In genomic region chr11:65961267-65962135, GRCh38 we compare ENCODE assay signal across 8 cellular contexts. TPM values are rescaled to one million over a fixed set of nuclear protein-coding genes. Genes with fewer than 3 reads are reported as not detected.
A peak's percentile ranks its signal among the peaks of the same experiment; 100 is the strongest.
DNase-seq lines count a peak whose midpoint lies in the region; ATAC-seq and TF ChIP-seq lines count a peak whose summit lies in the region.

SART1 (plus strand) TSS chr11:65961734; CDS start chr11:65961781, 47 bp downstream.

- peak; percentile 94 for DNase-seq in AG09319 (ENCODE audit: extremely low read depth, low read depth)
- DNase-seq in NCI-H460 (ENCODE audit: extremely low read depth, low read depth) = peak; percentile 92
- peak; percentile 89 to 91 for DNase-seq in central memory CD8-positive, alpha-beta T cell (ENCODE audit: low spot score in 2 of 2)
- DNase-seq in inferior parietal cortex (ENCODE audit: extremely low spot score) = peak; percentile 99
- DNase-seq in spleen = peak; percentile 99

- peak within 1 kb of the TSS; percentile 64 to 97 (median 94) for H3K27ac ChIP-seq in spleen

- peaks cover 25% of the 10 kb centered on the region for H3K36me3 Mint-ChIP-seq in central memory CD8-positive, alpha-beta T cell (ENCODE audit: insufficient read depth)

- peak within 1 kb of the TSS; percentile 99 for H3K4me3 Mint-ChIP-seq in central memory CD8-positive, alpha-beta T cell

- H3K9me3 Mint-ChIP-seq in central memory CD8-positive, alpha-beta T cell = no peaks in the 10 kb centered on the region

- H3K27ac Mint-ChIP-seq in central memory CD8-positive, alpha-beta T cell (ENCODE audit: low read depth) = peak within 1 kb of the TSS; percentile 91

- peaks cover 19 to 56% (median 44%) of the 10 kb centered on the region in 6 donors for H3K4me1 ChIP-seq in spleen

- TF ChIP-seq CTCF in AG09319 (IDR thresholded peaks at IDR 0.05; ENCODE audit: low read depth, low read length) (no peak), spleen (IDR thresholded peaks at IDR 0.05 in 8 of 11, conservative IDR thresholded peaks at IDR 0.05 in 3 of 11) (peak in 3 of 11 experiments; percentile 11 to 36 (median 15))

- peaks cover 4 to 34% (median 29%) of the 10 kb centered on the region in 6 donors for H3K36me3 ChIP-seq in spleen

- peaks cover 41% of the 10 kb centered on the region for H3K4me1 Mint-ChIP-seq in central memory CD8-positive, alpha-beta T cell

- peak within 1 kb of the TSS; percentile 79 to 100 (median 98) for H3K4me3 ChIP-seq in spleen

- ATAC-seq in GM19035 (IDR thresholded peaks at IDR 0.05; ENCODE audit: unreplicated experiment) (peak; percentile 90), HG03378 (IDR thresholded peaks at IDR 0.05; ENCODE audit: unreplicated experiment) (peak; percentile 67)
- ATAC-seq in activated CD4-positive, CD25-positive, alpha-beta regulatory T cell treated with anti-CD3 and anti-CD28 coated beads, Interleukin-2, amount 50 U/mL, for 24 hours = peak; percentile 93 to 94
- peak; percentile 96 for ATAC-seq in central memory CD8-positive, alpha-beta T cell (replicated peaks; ENCODE audit: extremely low read depth, poor library complexity, severe bottlenecking)

- no peaks in the 10 kb centered on the region for H3K27me3 ChIP-seq in spleen (replicated peaks in 1 of 7)

- H3K9me3 ChIP-seq in spleen = no peaks in the 10 kb centered on the region

- H3K27me3 Mint-ChIP-seq in central memory CD8-positive, alpha-beta T cell = no peaks in the 10 kb centered on the region

- TF ChIP-seq POLR2A in spleen (IDR thresholded peaks at IDR 0.05) = peak in 1 of 3 donors; percentile 51

- 0 to 1% (median 0%) methylated on average over 33 to 96 of the region's 96 CpGs for WGBS in spleen, 5 donors

- intact Hi-C loops in spleen (cut with DNase I; ENCODE audit: low total_unique reads) = no loop called here

RNA-seq across cellular contexts. Expression of gene SART1, which starts in this region (rescaled TPM):
- 24.7 and 28.4 TPM in 2 replicates for total RNA-seq in NCI-H460 (2014; rRNA removed; shearing (Covaris generic))
- 21.3 and 33.9 TPM in 2 replicates for polyA plus RNA-seq in NCI-H460 (2014; cell fraction: nucleus; rRNA removed)
- 10 to 100 TPM; 26.6 to 64.7 (median 54.9) TPM for total RNA-seq in spleen
- polyA plus RNA-seq in spleen = 100 to 1,000 TPM in 2 of 3 donors, 10 to 100 TPM in 1; 80.3 to 117 (median 109) TPM

Comparison
In these comparisons a context has a peak if more than half of its experiments do, and no peak if none do; other contexts are left out.
1. Peak in every context shown above with its lines: DNase-seq, ATAC-seq, H3K4me3 ChIP-seq and H3K27ac ChIP-seq.